12 cellular contexts compared by ENCODE assay signal in genomic region chr21:38679531-38679930, GRCh38.
DNase-seq lines count a peak whose midpoint lies in the region; ATAC-seq, FAIRE-seq and TF ChIP-seq lines count a peak whose summit lies in the region.
"Had no signal": no experiment of that assay in that cellular context is flagged by ENCODE, and none has a peak within 500 bp of the region (broad histone marks: within the 10 kb centered on the region; RNA-seq: fewer than 3 reads in every experiment).

No MANE protein-coding gene starts in this region.

- peaks cover 23% of the 10 kb centered on the region for H3K27me3 ChIP-seq in suprapubic skin

- TF ChIP-seq POLR2A in suprapubic skin (IDR thresholded peaks at IDR 0.05) = no peak

- H3K4me1 ChIP-seq in suprapubic skin (peaks cover 5% of the 10 kb centered on the region), kidney (ENCODE audit: control insufficient read depth in 1 of 2, insufficient read depth in 1 of 2, low read depth in 1 of 2, low read length in 2 of 2) (no peaks in the 10 kb centered on the region)

- H3K36me3 ChIP-seq in suprapubic skin (no peaks in the 10 kb centered on the region), kidney (ENCODE audit: control insufficient read depth in 1 of 2, insufficient read depth in 2 of 2, low read length in 2 of 2) (no peaks in the 10 kb centered on the region)
- H3K36me3 ChIP-seq: SJCRH30 had no signal

- H3K9ac ChIP-seq in kidney (ENCODE audit: low read length in 2 of 2) = no peak overlapping the region

- TF ChIP-seq CTCF in GM13976 (IDR thresholded peaks at IDR 0.05; ENCODE audit: borderline replicate concordance, control extremely low read depth, extremely low read depth, insufficient read depth, missing control alignments) = no peak
- no peak for TF ChIP-seq CTCF in astrocyte of the cerebellum (IDR thresholded peaks at IDR 0.05; ENCODE audit: low read depth, low read length, missing control alignments)
- no peak for TF ChIP-seq CTCF in suprapubic skin (IDR thresholded peaks at IDR 0.05)
- TF ChIP-seq CTCF in kidney (IDR thresholded peaks at IDR 0.05; ENCODE audit: borderline replicate concordance, extremely low read depth, insufficient read depth) = no peak

- TF ChIP-seq EP300 in suprapubic skin (IDR thresholded peaks at IDR 0.05) = no peak

- DNase-seq in GM13976 (ENCODE audit: low spot score) = peak; percentile 59
- DNase-seq in astrocyte of the cerebellum (ENCODE audit: low read depth) = peak; percentile 59
- peak; percentile 41 for DNase-seq in non-pigmented ciliary epithelial cell (ENCODE audit: low read depth)
- DNase-seq in suprapubic skin (ENCODE audit: low spot score in 2 of 2) = no peak
- no peak for DNase-seq in activated effector memory CD4-positive, alpha-beta T cell treated with Interleukin-2 at 50 U/mL for 16 hours
- DNase-seq in kidney = no peak
- DNase-seq: endodermal cell; H7; stimulated activated CD4-positive, alpha-beta T cell treated with anti-CD3 and anti-CD28 coated beads, Interleukin-2, amount 100 ng/mL, for 48 hours had no signal

- no peak overlapping the region for H3K27ac ChIP-seq in suprapubic skin
- H3K27ac ChIP-seq in kidney (ENCODE audit: low read depth in 2 of 2, low read length in 2 of 2) = no peak overlapping the region
- H3K27ac ChIP-seq: SJCRH30 had no signal

- in situ Hi-C loops in GM13976 (cut with MboI; ENCODE audit: low sequenced_read_pairs, unreplicated experiment) (no loop called here), astrocyte of the cerebellum (cut with HindIII; ENCODE audit: low sequenced_read_pairs) (no loop called here)

- H3K9me3 ChIP-seq in suprapubic skin (no peaks in the 10 kb centered on the region), kidney (ENCODE audit: control insufficient read depth in 1 of 2, low read length in 2 of 2) (no peaks in the 10 kb centered on the region)
- H3K9me3 ChIP-seq: SJCRH30 had no signal

- FAIRE-seq in kidney (lab: Jason Lieb, UNC) = no peak

- peak; percentile 82 for ATAC-seq in HG03378 (IDR thresholded peaks at IDR 0.05; ENCODE audit: unreplicated experiment)
- ATAC-seq in GM21360 (IDR thresholded peaks at IDR 0.05; ENCODE audit: unreplicated experiment) = no peak

- H3K4me3 ChIP-seq in astrocyte of the cerebellum (ENCODE audit: low read depth, low read length) (no peak overlapping the region), suprapubic skin (no peak overlapping the region), kidney (ENCODE audit: low read length in 2 of 2) (no peak overlapping the region)
- H3K4me3 ChIP-seq: SJCRH30 had no signal

- 59% methylated on average over 4 of the region's 4 CpGs for WGBS in suprapubic skin

- intact Hi-C loops in kidney (cut with DNase I) = no loop called here

Comparison
In these comparisons a context has a peak if more than half of its experiments do, and no peak if none do; other contexts are left out.
1. DNase-seq: peak in GM13976 (single experiment), astrocyte of the cerebellum (single experiment) and non-pigmented ciliary epithelial cell (single experiment); none in suprapubic skin (0 of 2), activated effector memory CD4-positive, alpha-beta T cell treated with Interleukin-2 at 50 U/mL for 16 hours (single experiment) and kidney (single experiment).